In the genomic region with DNA sequence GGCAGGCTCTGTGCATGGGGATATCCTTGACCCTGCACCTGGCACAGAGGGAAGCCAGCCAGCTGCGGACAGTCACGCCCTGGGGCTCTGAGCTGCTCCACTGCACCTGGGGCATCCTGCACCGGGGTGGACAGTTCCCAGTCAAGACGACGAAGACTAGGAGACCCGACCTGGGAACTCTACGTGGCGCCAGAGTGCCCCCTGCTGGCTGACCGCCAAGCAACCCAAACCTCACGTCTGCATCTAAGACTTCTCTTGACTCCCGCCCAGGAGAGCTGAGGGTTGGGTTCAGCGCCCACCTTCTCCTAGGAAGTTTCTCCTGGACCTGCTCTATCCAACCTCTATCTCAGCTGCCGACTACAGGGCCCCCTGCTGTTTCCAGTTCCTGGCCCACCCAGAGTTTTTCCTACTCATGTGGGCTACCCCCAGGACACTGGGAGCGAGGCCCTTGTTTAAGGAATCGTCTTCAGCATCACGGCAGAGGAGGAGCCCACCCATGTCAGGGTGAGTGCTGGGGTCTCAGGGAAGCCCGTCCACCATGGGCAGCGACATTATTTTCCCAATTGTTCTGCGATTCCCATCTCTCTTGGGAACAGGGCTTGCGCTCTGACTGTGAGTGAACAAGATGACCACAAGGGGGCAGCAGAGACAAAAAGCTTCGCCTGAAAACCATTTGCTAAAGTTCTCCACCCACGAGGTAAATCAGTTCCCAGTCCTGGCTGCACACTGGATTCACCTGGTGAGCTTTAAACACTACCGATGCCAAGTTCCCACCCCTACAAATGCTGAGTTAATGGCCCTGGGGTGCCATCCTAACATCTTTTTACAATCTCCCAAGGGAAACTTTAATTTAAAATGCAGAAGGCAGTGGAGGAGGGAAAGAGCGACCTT, we compare ENCODE assay signal across 9 cellular contexts. TPM values are rescaled to one million over a fixed set of nuclear protein-coding genes. Genes with fewer than 3 reads are reported as not detected.
DNase-seq lines count a peak whose midpoint lies in the region; ATAC-seq and TF ChIP-seq lines count a peak whose summit lies in the region.
"Had no signal": no experiment of that assay in that cellular context is flagged by ENCODE, and none has a peak within 500 bp of the region (broad histone marks: within the 10 kb centered on the region; RNA-seq: fewer than 3 reads in every experiment).

No MANE protein-coding gene starts in this region.

- no TSS peak for BruUV-seq in PC-3 (replicated peaks; lab: Mats Ljungman, UMichigan)

- H3K27ac Mint-ChIP-seq in natural killer cell: no peak overlapping the region

- no peaks in the 10 kb centered on the region for H3K4me1 ChIP-seq in PC-3 (ENCODE audit: insufficient read depth, low read length)

- H3K27me3 Mint-ChIP-seq in activated T-cell treated with anti-CD3 and anti-CD28 coated beads, Interleukin-2, amount 50 U/mL, for 4 hours (ENCODE audit: low read depth): peaks cover 46% of the 10 kb centered on the region
- peaks cover 36% of the 10 kb centered on the region in 2 donors for H3K27me3 Mint-ChIP-seq in natural killer cell (ENCODE audit: low read depth in 2 of 2)

- no peaks in the 10 kb centered on the region for H3K9me2 ChIP-seq in PC-3 (replicated peaks; ENCODE audit: low read length)

- intact Hi-C loops in PC-3 (cut with micrococcal nuclease): loop anchor here (1.0 to 2.0 kb wide), 3 partner anchors 82 to 198 kb away; no protein-coding TSS in a partner anchor
- intact Hi-C loops in natural killer cell (cut with micrococcal nuclease): loop anchor here (1.0 to 10.0 kb wide), 4 partner anchors 86 to 555 kb away; no protein-coding TSS in a partner anchor

- H3K4me3 Mint-ChIP-seq in activated T-cell treated with anti-CD3 and anti-CD28 coated beads, Interleukin-2, amount 50 U/mL, for 4 hours: no peak overlapping the region
- H3K4me3 Mint-ChIP-seq in natural killer cell: no peak overlapping the region

- H3K27ac ChIP-seq in PC-3 (ENCODE audit: low read length): no peak overlapping the region

- H3K36me3 ChIP-seq in PC-3 (ENCODE audit: low read depth, low read length): no peaks in the 10 kb centered on the region; the same call in 1 of the 2 replicates

- no peaks in the 10 kb centered on the region for H3K36me3 Mint-ChIP-seq in activated T-cell treated with anti-CD3 and anti-CD28 coated beads, Interleukin-2, amount 50 U/mL, for 4 hours (ENCODE audit: insufficient read depth)
- no peaks in the 10 kb centered on the region for H3K36me3 Mint-ChIP-seq in natural killer cell

- H3K4me3 ChIP-seq in GM12875 (ENCODE audit: low read depth, low read length) (no peak overlapping the region), PC-3 (ENCODE audit: low read length) (no peak overlapping the region)

- CTCF ChIA-PET in PC-3 (lab: Charles Lee): interaction anchor here (0.6 to 1.0 kb wide), 3 partner anchors 49 to 87 kb away, joined by 3 to 6 read pairs (median 3); a partner anchor contains a TSS

- H3K27me3 ChIP-seq in PC-3 (ENCODE audit: low read length): peaks cover 20% of the 10 kb centered on the region

- peaks cover 7% of the 10 kb centered on the region for H3K4me1 Mint-ChIP-seq in activated T-cell treated with anti-CD3 and anti-CD28 coated beads, Interleukin-2, amount 50 U/mL, for 4 hours (ENCODE audit: low read depth)
- H3K4me1 Mint-ChIP-seq in natural killer cell: peaks cover 0 to 9% of the 10 kb centered on the region in 2 donors

- no peak overlapping the region for H3K9ac ChIP-seq in PC-3 (ENCODE audit: low read length)

- H2AFZ ChIP-seq in PC-3 (ENCODE audit: low read length): peak overlapping the region; percentile 64; the same call in 1 of the 2 replicates

- H3K4me2 ChIP-seq in PC-3 (ENCODE audit: low read length): peak overlapping the region; percentile 62; the same call in 1 of the 2 replicates

- peak; percentile 90 for ATAC-seq in PC-3
- ATAC-seq in activated T-cell treated with anti-CD3 and anti-CD28 coated beads, Interleukin-2, amount 50 U/mL, for 4 hours: peak; percentile 71 to 72
- ATAC-seq in natural killer cell: peak; percentile 53 to 78 (median 65)
- no peak for ATAC-seq in GM21786 (IDR thresholded peaks at IDR 0.05; ENCODE audit: unreplicated experiment)

- peak; percentile 79 for DNase-seq in HuH-7.5 (ENCODE audit: low spot score)
- peak; percentile 79 for DNase-seq in PC-3
- peak; percentile 66 for DNase-seq in activated T-cell treated with anti-CD3 and anti-CD28 coated beads, Interleukin-2, amount 50 U/mL, for 4 hours
- DNase-seq in fibroblast of peridontal ligament (ENCODE audit: extremely low read depth): peak; percentile 76
- DNase-seq in natural killer cell: peak; percentile 49
- peak; percentile 37 for DNase-seq in stimulated activated naive CD4-positive, alpha-beta T cell treated with Interleukin-2 at 50 U/mL for 16 hours (lab: John Stamatoyannopoulos, UW)

- POLR2A ChIA-PET in PC-3 (lab: Charles Lee; ENCODE audit: unreplicated experiment): no interaction called here

- H3K9me3 ChIP-seq in PC-3 (ENCODE audit: low read length): no peaks in the 10 kb centered on the region

- H3F3A ChIP-seq in PC-3 (ENCODE audit: low read length, unreplicated experiment): no peaks in the 10 kb centered on the region

- TF ChIP-seq CTCF in GM12875 (IDR thresholded peaks at IDR 0.05; ENCODE audit: borderline replicate concordance, insufficient read depth, low read depth, low read length) (peak; percentile 76), PC-3 (conservative IDR thresholded peaks at IDR 0.05; ENCODE audit: low read depth, low read length) (peak; percentile 74), natural killer cell (IDR thresholded peaks at IDR 0.05) (peak; percentile 95)

- H3K79me2 ChIP-seq in PC-3 (ENCODE audit: low read length): no peaks in the 10 kb centered on the region

- no peaks in the 10 kb centered on the region for H3K9me3 Mint-ChIP-seq in activated T-cell treated with anti-CD3 and anti-CD28 coated beads, Interleukin-2, amount 50 U/mL, for 4 hours
- H3K9me3 Mint-ChIP-seq in natural killer cell: no peaks in the 10 kb centered on the region

- no peaks in the 10 kb centered on the region for H4K20me1 ChIP-seq in PC-3 (ENCODE audit: low read length)

RNA-seq across cellular contexts. Expression of a gene that starts 29.3 kb away (rescaled TPM):
- total RNA-seq in PC-3 (2014; rRNA removed): not detected in 2 replicates
- total RNA-seq in activated T-cell treated with anti-CD3 and anti-CD28 coated beads, Interleukin-2, amount 50 U/mL, for 4 hours: not detected
- total RNA-seq in natural killer cell: not detected
- total RNA-seq: temporal lobe had no signal

RNA-seq across cellular contexts. Expression of a gene that starts 49.5 kb away (rescaled TPM):
- total RNA-seq in PC-3 (2014; rRNA removed) (6.6 and 7.5 TPM in 2 replicates), natural killer cell (1 to 10 TPM; 7.2 to 8.9 (median 7.8) TPM)
- total RNA-seq in activated T-cell treated with anti-CD3 and anti-CD28 coated beads, Interleukin-2, amount 50 U/mL, for 4 hours: 1 to 10 TPM; 5.8 to 8.6 (median 8.4) TPM

RNA-seq across cellular contexts. Expression of a gene that starts 54.0 kb away (rescaled TPM):
- total RNA-seq in PC-3 (2014; rRNA removed) (0.47 TPM in 1 of 2 replicates, not detected in the other), natural killer cell (not detected)
- not detected for total RNA-seq in activated T-cell treated with anti-CD3 and anti-CD28 coated beads, Interleukin-2, amount 50 U/mL, for 4 hours
